In the genomic region with DNA sequence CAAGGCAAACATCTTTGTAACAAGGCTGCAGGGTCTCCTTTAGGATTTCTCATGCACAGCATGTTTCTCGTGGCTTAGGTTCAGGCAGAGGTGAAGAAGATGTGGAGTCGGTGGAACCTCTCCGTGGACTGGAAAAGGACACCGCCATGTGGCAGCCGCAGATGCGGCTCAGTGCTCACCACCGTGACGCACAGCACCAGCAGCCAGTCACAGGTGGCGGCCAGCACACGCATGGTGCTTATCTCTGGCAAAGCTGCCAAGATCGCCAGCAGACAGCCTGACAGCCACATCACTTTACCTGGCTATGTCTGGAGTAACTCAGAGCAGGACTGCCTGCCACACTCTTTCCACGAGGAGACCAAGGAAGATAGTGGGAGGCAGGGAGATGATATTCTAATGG, we compare ENCODE assay signal across 23 cellular contexts.
DNase-seq lines count a peak whose midpoint lies in the region; ATAC-seq, FAIRE-seq and TF ChIP-seq lines count a peak whose summit lies in the region.
"Had no signal": no experiment of that assay in that cellular context is flagged by ENCODE, and none has a peak within 500 bp of the region (broad histone marks: within the 10 kb centered on the region; RNA-seq: fewer than 3 reads in every experiment).

No MANE protein-coding gene starts in this region.

- H3K27me3 ChIP-seq in K562 (ENCODE audit: control insufficient read depth in 2 of 2, insufficient read depth in 2 of 2, low read length in 2 of 2), result no peaks in the 10 kb centered on the region
- no peaks in the 10 kb centered on the region for H3K27me3 ChIP-seq in lower lobe of right lung (ENCODE audit: low read depth)
- H3K27me3 ChIP-seq in WERI-Rb-1 (ENCODE audit: insufficient read depth, low read depth, severe bottlenecking), result no peaks in the 10 kb centered on the region

- in situ Hi-C loops in K562 (cut with MboI), result no loop called here

- H3K4me3 ChIP-seq in K562, result no peak overlapping the region
- H3K4me3 ChIP-seq in lower lobe of right lung, result no peak overlapping the region
- no peak overlapping the region for H3K4me3 ChIP-seq in WERI-Rb-1 (ENCODE audit: low read depth, low read length)
- H3K4me3 ChIP-seq: BLaER1 treated with 17β-estradiol and CSF1 and Interleukin-3, amounts not matched to agents 10 nM and 100 nM had no signal

- DNase-seq in DMS53 (lab: John Stamatoyannopoulos, UW) (peak; percentile 72), RPMI8226 (peak; percentile 8), K562 (ENCODE audit: extremely low read depth in 1 of 4, low spot score in 3 of 4) (no peak), lower lobe of right lung (no peak), WERI-Rb-1 (no peak), cerebellum (ENCODE audit: low spot score) (no peak), NCI-H226 (no peak)
- DNase-seq in stimulated activated effector memory CD8-positive, alpha-beta T cell treated with anti-CD3 and anti-CD28 coated beads, Interleukin-12 subunit alpha, Interleukin-12 subunit beta, amount 100 ng/mL, for 72 hours (ENCODE audit: low spot score in 2 of 2), result no peak
- DNase-seq: 8988T; ACHN; Caco-2; Calu3; CD4-positive, alpha-beta T cell; CD8-positive, alpha-beta T cell; DMS79 treated with DMSO at 0.1 percent for 48 hours; GF-D8 had no signal

- POLR2A ChIA-PET in K562 (lab: Yijun Ruan, JAX), result no interaction called here

- H3K36me3 ChIP-seq in K562 (ENCODE audit: control insufficient read depth, insufficient read depth, low read length) (no peaks in the 10 kb centered on the region), lower lobe of right lung (no peaks in the 10 kb centered on the region), WERI-Rb-1 (no peaks in the 10 kb centered on the region)
- H3K36me3 ChIP-seq: BLaER1 treated with 17β-estradiol and CSF1 and Interleukin-3, amounts not matched to agents 10 nM and 100 nM had no signal

- TF ChIP-seq RAD21 in K562 (CRISPR knock-in tag; conservative IDR thresholded peaks at IDR 0.05 in 1 of 2, IDR thresholded peaks at IDR 0.05 in 1 of 2), result no peak

- H3K36me3 Mint-ChIP-seq in stimulated activated effector memory CD8-positive, alpha-beta T cell treated with anti-CD3 and anti-CD28 coated beads, Interleukin-12 subunit alpha, Interleukin-12 subunit beta, amount 100 ng/mL, for 72 hours, result no peaks in the 10 kb centered on the region
- H3K36me3 Mint-ChIP-seq: CD8-positive, alpha-beta T cell had no signal

- TF ChIP-seq CTCF in K562 (IDR thresholded peaks at IDR 0.05 in 2 of 3, conservative IDR thresholded peaks at IDR 0.05 in 1 of 3; ENCODE audit: insufficient read depth in 2 of 3, low read depth in 1 of 3, low read length in 3 of 3) (no peak), lower lobe of right lung (IDR thresholded peaks at IDR 0.05) (no peak), WERI-Rb-1 (IDR thresholded peaks at IDR 0.05; ENCODE audit: low read depth, low read length) (no peak)

- H3K4me2 ChIP-seq in K562 (ENCODE audit: insufficient read depth, low read length), result no peak overlapping the region
- H3K4me2 ChIP-seq: BLaER1 treated with 17β-estradiol and CSF1 and Interleukin-3, amounts not matched to agents 10 nM and 100 nM had no signal

- 96% methylated on average over 10 of the region's 12 CpGs for WGBS in K562 (ENCODE audit: insufficient coverage, low coverage, missing lambda C conversion rate)

- H3K9me1 ChIP-seq in K562 (ENCODE audit: control insufficient read depth, insufficient read depth, low read length), result no peaks in the 10 kb centered on the region

- CTCF ChIA-PET in K562 (lab: Yijun Ruan, JAX; ENCODE audit: low intra/inter-chr PET ratio), result no interaction called here

- no peak overlapping the region for H2AFZ ChIP-seq in K562 (ENCODE audit: low read depth, low read length)

- no peaks in the 10 kb centered on the region for H3K9me3 Mint-ChIP-seq in stimulated activated effector memory CD8-positive, alpha-beta T cell treated with anti-CD3 and anti-CD28 coated beads, Interleukin-12 subunit alpha, Interleukin-12 subunit beta, amount 100 ng/mL, for 72 hours
- H3K9me3 Mint-ChIP-seq: CD4-positive, alpha-beta T cell; CD8-positive, alpha-beta T cell had no signal

- H3K27ac Mint-ChIP-seq in stimulated activated effector memory CD8-positive, alpha-beta T cell treated with anti-CD3 and anti-CD28 coated beads, Interleukin-12 subunit alpha, Interleukin-12 subunit beta, amount 100 ng/mL, for 72 hours, result no peak overlapping the region
- H3K27ac Mint-ChIP-seq: CD4-positive, alpha-beta T cell; CD8-positive, alpha-beta T cell had no signal

- no peak overlapping the region for H3K4me3 Mint-ChIP-seq in stimulated activated effector memory CD8-positive, alpha-beta T cell treated with anti-CD3 and anti-CD28 coated beads, Interleukin-12 subunit alpha, Interleukin-12 subunit beta, amount 100 ng/mL, for 72 hours
- H3K4me3 Mint-ChIP-seq: CD4-positive, alpha-beta T cell; CD8-positive, alpha-beta T cell had no signal

- H3K27ac ChIP-seq in K562 (ENCODE audit: extremely low read depth, low read depth, low read length) (no peak overlapping the region), lower lobe of right lung (no peak overlapping the region), WERI-Rb-1 (no peak overlapping the region)
- H3K27ac ChIP-seq: BLaER1 treated with 17β-estradiol and CSF1 and Interleukin-3, amounts not matched to agents 10 nM and 100 nM; C4-2B had no signal

- no peak for TF ChIP-seq EP300 in K562 (IDR thresholded peaks at IDR 0.05; ENCODE audit: low read length)

- no peak for FAIRE-seq in K562 (lab: Jason Lieb, UNC)
- FAIRE-seq: A204.1, D721Med, G401.6, GM12891, GM19239 had no signal

- no peaks in the 10 kb centered on the region for H3K79me2 ChIP-seq in K562 (ENCODE audit: control insufficient read depth, insufficient read depth, low read length)

- no TSS peak for BruUV-seq in K562 (replicated peaks; lab: Mats Ljungman, UMichigan)

- no peaks in the 10 kb centered on the region for H4K20me1 ChIP-seq in K562 (replicated peaks; ENCODE audit: control insufficient read depth, insufficient read depth, low read length)

- ATAC-seq in K562, result no peak
- ATAC-seq in stimulated activated effector memory CD8-positive, alpha-beta T cell treated with anti-CD3 and anti-CD28 coated beads, Interleukin-12 subunit alpha, Interleukin-12 subunit beta, amount 100 ng/mL, for 72 hours, result peak; percentile 12
- ATAC-seq in lower lobe of right lung, result no peak
- ATAC-seq: CD8-positive, alpha-beta T cell had no signal

- H3K9me3 ChIP-seq in K562 (replicated peaks; ENCODE audit: control insufficient read depth, insufficient read depth, low read depth, low read length) (no peaks in the 10 kb centered on the region), lower lobe of right lung (no peaks in the 10 kb centered on the region), WERI-Rb-1 (ENCODE audit: severe bottlenecking) (no peaks in the 10 kb centered on the region)
- H3K9me3 ChIP-seq: BLaER1 treated with 17β-estradiol and CSF1 and Interleukin-3, amounts not matched to agents 10 nM and 100 nM; Caco-2 had no signal

- intact Hi-C loops in K562 (cut with micrococcal nuclease), result no loop called here
- intact Hi-C loops in lower lobe of right lung (cut with DNase I), result no loop called here

- no peak overlapping the region for H3K9ac ChIP-seq in K562 (ENCODE audit: insufficient read depth in 1 of 2, low read depth in 2 of 2, low read length in 2 of 2)
- H3K9ac ChIP-seq: BLaER1 treated with 17β-estradiol and CSF1 and Interleukin-3, amounts not matched to agents 10 nM and 100 nM had no signal

- H3K4me1 Mint-ChIP-seq in stimulated activated effector memory CD8-positive, alpha-beta T cell treated with anti-CD3 and anti-CD28 coated beads, Interleukin-12 subunit alpha, Interleukin-12 subunit beta, amount 100 ng/mL, for 72 hours, result no peaks in the 10 kb centered on the region

- no peak for TF ChIP-seq POLR2A in K562 (conservative IDR thresholded peaks at IDR 0.05)

- H3K4me1 ChIP-seq in K562 (replicated peaks in 1 of 2; ENCODE audit: control insufficient read depth in 2 of 2, insufficient read depth in 2 of 2, low read length in 2 of 2) (peaks cover 11 to 30% of the 10 kb centered on the region in 2 experiments; a peak in 3 of 5 replicates), lower lobe of right lung (no peaks in the 10 kb centered on the region)

TF ChIP-seq in K562, 482 proteins besides CTCF, POLR2A, EP300 and RAD21:
- TF ChIP-seq, protein P1, sequence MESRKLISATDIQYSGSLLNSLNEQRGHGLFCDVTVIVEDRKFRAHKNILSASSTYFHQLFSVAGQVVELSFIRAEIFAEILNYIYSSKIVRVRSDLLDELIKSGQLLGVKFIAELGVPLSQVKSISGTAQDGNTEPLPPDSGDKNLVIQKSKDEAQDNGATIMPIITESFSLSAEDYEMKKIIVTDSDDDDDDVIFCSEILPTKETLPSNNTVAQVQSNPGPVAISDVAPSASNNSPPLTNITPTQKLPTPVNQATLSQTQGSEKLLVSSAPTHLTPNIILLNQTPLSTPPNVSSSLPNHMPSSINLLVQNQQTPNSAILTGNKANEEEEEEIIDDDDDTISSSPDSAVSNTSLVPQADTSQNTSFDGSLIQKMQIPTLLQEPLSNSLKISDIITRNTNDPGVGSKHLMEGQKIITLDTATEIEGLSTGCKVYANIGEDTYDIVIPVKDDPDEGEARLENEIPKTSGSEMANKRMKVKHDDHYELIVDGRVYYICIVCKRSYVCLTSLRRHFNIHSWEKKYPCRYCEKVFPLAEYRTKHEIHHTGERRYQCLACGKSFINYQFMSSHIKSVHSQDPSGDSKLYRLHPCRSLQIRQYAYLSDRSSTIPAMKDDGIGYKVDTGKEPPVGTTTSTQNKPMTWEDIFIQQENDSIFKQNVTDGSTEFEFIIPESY (CRISPR knock-in tag; IDR thresholded peaks at IDR 0.05), result peak; percentile 92
- TF ChIP-seq HDAC2 (IDR thresholded peaks at IDR 0.05), result no peak

Comparison
In these comparisons a context has a peak if more than half of its experiments do, and no peak if none do; other contexts are left out.
1. DNase-seq: peak in DMS53 (single experiment) and RPMI8226 (single experiment); none in K562 (0 of 4), stimulated activated effector memory CD8-positive, alpha-beta T cell treated with anti-CD3 and anti-CD28 coated beads, Interleukin-12 subunit alpha, Interleukin-12 subunit beta, amount 100 ng/mL, for 72 hours (0 of 2), lower lobe of right lung (single experiment), WERI-Rb-1 (single experiment), cerebellum (single experiment) and NCI-H226 (single experiment).